ENCODE assay signal across 8 cellular contexts in genomic region chr1:227318003-227318851, GRCh38. TPM values are rescaled to one million over a fixed set of nuclear protein-coding genes. Genes with fewer than 3 reads are reported as not detected.
A peak's percentile ranks its signal among the peaks of the same experiment; 100 is the strongest.
DNase-seq lines count a peak whose midpoint lies in the region; ATAC-seq lines count a peak whose summit lies in the region.

Gene CDC42BPA, minus strand, starts transcription at chr1:227318492. Its CDS starts 1,310 bp downstream, at chr1:227317182.

- H3K4me3 Mint-ChIP-seq in activated T-helper 1 cell treated with anti-CD3 and anti-CD28 coated beads, Interleukin-12 subunit alpha, Interleukin-12 subunit beta, Interleukin-2, Interleukin-4 antibody, amounts not matched to agents 30 ng/mL and 10 ng/mL and 1 ng/mL, durations not matched to agents 14 hours and 24 hours and 36 hours: peak within 1 kb of the TSS; percentile 81

- peak; percentile 40 for ATAC-seq in HG03103 (IDR thresholded peaks at IDR 0.05; ENCODE audit: low read depth, unreplicated experiment)

- peak within 1 kb of the TSS; percentile 91 for H3K27ac ChIP-seq in muscle layer of duodenum (ENCODE audit: low read length)
- H3K27ac ChIP-seq in substantia nigra (ENCODE audit: low read depth, low read length, poor library complexity, severe bottlenecking): peak within 1 kb of the TSS; percentile 95

- no peaks in the 10 kb centered on the region for H3K36me3 ChIP-seq in muscle layer of duodenum (ENCODE audit: control insufficient read depth in 1 of 2, insufficient read depth in 2 of 2, low read length in 2 of 2)

- H3K27me3 ChIP-seq in muscle layer of duodenum (ENCODE audit: low read depth, low read length): no peaks in the 10 kb centered on the region

- H3K4me1 Mint-ChIP-seq in activated T-helper 1 cell treated with anti-CD3 and anti-CD28 coated beads, Interleukin-12 subunit alpha, Interleukin-12 subunit beta, Interleukin-2, Interleukin-4 antibody, amounts not matched to agents 30 ng/mL and 10 ng/mL and 1 ng/mL, durations not matched to agents 14 hours and 24 hours and 36 hours (ENCODE audit: low read depth): peaks cover 20% of the 10 kb centered on the region

- peak; percentile 96 for DNase-seq in GM03348 (ENCODE audit: low spot score)
- DNase-seq in NCI-H748 treated with DMSO at 0.1 percent for 48 hours (lab: John Stamatoyannopoulos, UW): peak; percentile 35
- DNase-seq in activated T-helper 1 cell treated with anti-CD3 and anti-CD28 coated beads, Interleukin-12 subunit alpha, Interleukin-12 subunit beta, Interleukin-2, Interleukin-4 antibody, amounts not matched to agents 30 ng/mL and 10 ng/mL and 1 ng/mL, durations not matched to agents 14 hours and 24 hours and 36 hours (ENCODE audit: low spot score): peak; percentile 7
- DNase-seq in fibroblast of peridontal ligament (ENCODE audit: extremely low read depth): peak; percentile 80
- peak in 47 of 49 donors; percentile 17 to 91 (median 76) for DNase-seq in substantia nigra (lab: John Stamatoyannopoulos, UW)
- no peak for DNase-seq in NAMALWA (ENCODE audit: low spot score)

- peaks cover 0 to 7% of the 10 kb centered on the region in 2 donors for H3K4me1 ChIP-seq in muscle layer of duodenum (ENCODE audit: control insufficient read depth in 1 of 2, insufficient read depth in 2 of 2, low read length in 2 of 2)

- peaks cover 64% of the 10 kb centered on the region for H3K27me3 Mint-ChIP-seq in activated T-helper 1 cell treated with anti-CD3 and anti-CD28 coated beads, Interleukin-12 subunit alpha, Interleukin-12 subunit beta, Interleukin-2, Interleukin-4 antibody, amounts not matched to agents 30 ng/mL and 10 ng/mL and 1 ng/mL, durations not matched to agents 14 hours and 24 hours and 36 hours (ENCODE audit: insufficient read depth)

- no peaks in the 10 kb centered on the region for H3K9me3 ChIP-seq in muscle layer of duodenum (ENCODE audit: control insufficient read depth in 1 of 2, low read length in 2 of 2)

- intact Hi-C loops in activated T-helper 1 cell treated with anti-CD3 and anti-CD28 coated beads, Interleukin-12 subunit alpha, Interleukin-12 subunit beta, Interleukin-2, Interleukin-4 antibody, amounts not matched to agents 30 ng/mL and 10 ng/mL and 1 ng/mL, durations not matched to agents 14 hours and 24 hours and 36 hours (cut with micrococcal nuclease): loop anchor here (5.0 kb wide), 1 partner anchor 491 kb away; no protein-coding TSS in a partner anchor

- H3K9me3 Mint-ChIP-seq in activated T-helper 1 cell treated with anti-CD3 and anti-CD28 coated beads, Interleukin-12 subunit alpha, Interleukin-12 subunit beta, Interleukin-2, Interleukin-4 antibody, amounts not matched to agents 30 ng/mL and 10 ng/mL and 1 ng/mL, durations not matched to agents 14 hours and 24 hours and 36 hours: no peaks in the 10 kb centered on the region

- H3K4me3 ChIP-seq in muscle layer of duodenum (ENCODE audit: low read depth in 1 of 2, low read length in 2 of 2): peak within 1 kb of the TSS; percentile 86 to 93

- H3K36me3 Mint-ChIP-seq in activated T-helper 1 cell treated with anti-CD3 and anti-CD28 coated beads, Interleukin-12 subunit alpha, Interleukin-12 subunit beta, Interleukin-2, Interleukin-4 antibody, amounts not matched to agents 30 ng/mL and 10 ng/mL and 1 ng/mL, durations not matched to agents 14 hours and 24 hours and 36 hours (ENCODE audit: low read depth): no peaks in the 10 kb centered on the region

- peak within 1 kb of the TSS; percentile 12 for H3K27ac Mint-ChIP-seq in activated T-helper 1 cell treated with anti-CD3 and anti-CD28 coated beads, Interleukin-12 subunit alpha, Interleukin-12 subunit beta, Interleukin-2, Interleukin-4 antibody, amounts not matched to agents 30 ng/mL and 10 ng/mL and 1 ng/mL, durations not matched to agents 14 hours and 24 hours and 36 hours

RNA-seq across cellular contexts. Expression of gene CDC42BPA, which starts in this region (rescaled TPM):
- 1.0 and 1.9 TPM in 2 replicates for total RNA-seq in activated T-helper 1 cell treated with anti-CD3 and anti-CD28 coated beads, Interleukin-12 subunit alpha, Interleukin-12 subunit beta, Interleukin-2, Interleukin-4 antibody, amounts not matched to agents 30 ng/mL and 10 ng/mL and 1 ng/mL, durations not matched to agents 14 hours and 24 hours and 36 hours
